ENCODE assay signal across 20 cellular contexts in the genomic region with DNA sequence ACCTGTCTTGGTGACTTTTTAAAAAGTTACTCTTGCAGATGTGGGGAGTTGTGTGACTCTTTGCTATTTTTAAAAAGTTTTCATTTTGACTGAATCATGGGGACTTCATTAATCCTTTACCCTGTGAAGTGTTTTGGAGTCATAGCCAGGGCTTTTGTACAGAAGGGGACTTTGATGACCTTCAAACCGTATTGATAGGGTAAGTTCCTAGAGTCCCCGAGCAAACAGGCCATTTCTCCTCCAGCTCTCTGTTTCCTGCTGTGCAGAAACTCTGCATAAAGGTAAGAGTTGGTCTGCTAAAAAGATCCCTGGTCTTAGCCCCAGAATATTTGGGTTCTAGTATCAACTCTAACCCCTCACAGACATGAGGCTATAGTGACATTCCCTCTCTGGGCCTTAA.
DNase-seq lines count a peak whose midpoint lies in the region; ATAC-seq and TF ChIP-seq lines count a peak whose summit lies in the region.
"Had no signal": no experiment of that assay in that cellular context is flagged by ENCODE, and none has a peak within 500 bp of the region (broad histone marks: within the 10 kb centered on the region; RNA-seq: fewer than 3 reads in every experiment).

No MANE protein-coding gene starts in this region.

- H3K27ac Mint-ChIP-seq in activated CD4-positive, alpha-beta T cell treated with anti-CD3 and anti-CD28 coated beads, Interleukin-2, amount 10 ng/mL, durations not matched to agents 7 days and 5 days = peak overlapping the region; percentile 39
- H3K27ac Mint-ChIP-seq: T-helper 1 cell treated with Interleukin-12 subunit alpha and Interleukin-12 subunit beta and Interleukin-4 antibody, amounts not matched to agents 30 μg/mL and 1 μg/mL, for 36 hours had no signal

- H3K4me1 ChIP-seq in OCI-LY3 (ENCODE audit: low read length) = peaks cover 60% of the 10 kb centered on the region
- H3K4me1 ChIP-seq: BE2C had no signal

- H3K4me3 Mint-ChIP-seq in activated CD4-positive, alpha-beta T cell treated with anti-CD3 and anti-CD28 coated beads, Interleukin-2, amount 10 ng/mL, durations not matched to agents 7 days and 5 days = no peak overlapping the region
- H3K4me3 Mint-ChIP-seq: CD8-positive, alpha-beta memory T cell; T-helper 1 cell treated with Interleukin-12 subunit alpha and Interleukin-12 subunit beta and Interleukin-4 antibody, amounts not matched to agents 30 μg/mL and 1 μg/mL, for 36 hours had no signal

- H3K9me3 ChIP-seq in OCI-LY3 (ENCODE audit: insufficient read depth, low read length) = peaks cover 4% of the 10 kb centered on the region; the same call in 1 of the 2 replicates
- H3K9me3 ChIP-seq: BE2C had no signal

- H3K9me3 Mint-ChIP-seq in activated CD4-positive, alpha-beta T cell treated with anti-CD3 and anti-CD28 coated beads, Interleukin-2, amount 10 ng/mL, durations not matched to agents 7 days and 5 days = peaks cover 2% of the 10 kb centered on the region
- H3K9me3 Mint-ChIP-seq: CD8-positive, alpha-beta memory T cell; T-helper 1 cell treated with Interleukin-12 subunit alpha and Interleukin-12 subunit beta and Interleukin-4 antibody, amounts not matched to agents 30 μg/mL and 1 μg/mL, for 36 hours had no signal

- H3K4me1 Mint-ChIP-seq in activated CD4-positive, alpha-beta T cell treated with anti-CD3 and anti-CD28 coated beads, Interleukin-2, amount 10 ng/mL, durations not matched to agents 7 days and 5 days = peaks cover 70% of the 10 kb centered on the region

- H3K36me3 ChIP-seq in OCI-LY3 (replicated peaks; ENCODE audit: low read depth, low read length) = no peaks in the 10 kb centered on the region
- H3K36me3 ChIP-seq: BE2C had no signal

- H3K4me3 ChIP-seq in OCI-LY3 (ENCODE audit: low read length) = no peak overlapping the region
- H3K4me3 ChIP-seq: SK-N-MC had no signal

- peaks cover 3% of the 10 kb centered on the region for H3K27me3 Mint-ChIP-seq in activated CD4-positive, alpha-beta T cell treated with anti-CD3 and anti-CD28 coated beads, Interleukin-2, amount 10 ng/mL, durations not matched to agents 7 days and 5 days
- H3K27me3 Mint-ChIP-seq: CD8-positive, alpha-beta memory T cell had no signal

- H3K27ac ChIP-seq in OCI-LY3 (ENCODE audit: low read length) = no peak overlapping the region
- H3K27ac ChIP-seq: HL-60, SK-N-MC had no signal

- H2AFZ ChIP-seq in OCI-LY3 (ENCODE audit: low read depth, low read length) = no peak overlapping the region

- H4K20me1 ChIP-seq in OCI-LY3 (ENCODE audit: insufficient read depth, low read length) = peaks cover 3% of the 10 kb centered on the region; the same call in 1 of the 2 replicates

- CTCF ChIA-PET in activated CD4-positive, alpha-beta T cell treated with anti-CD3 and anti-CD28 coated beads, Interleukin-2, amount 10 ng/mL, durations not matched to agents 7 days and 5 days (lab: Charles Lee) = interaction anchor here (0.9 to 1.5 kb wide), 3 partner anchors 10 to 181 kb away, joined by 4 to 5 read pairs (median 4); no protein-coding TSS in a partner anchor

- no peak for TF ChIP-seq CTCF in OCI-LY3 (IDR thresholded peaks at IDR 0.05; ENCODE audit: low read depth, low read length)

- POLR2A ChIA-PET in activated CD4-positive, alpha-beta T cell treated with anti-CD3 and anti-CD28 coated beads, Interleukin-2, amount 10 ng/mL, durations not matched to agents 7 days and 5 days (lab: Charles Lee) = no interaction called here

- peak overlapping the region; percentile 32 for H3K4me2 ChIP-seq in OCI-LY3 (ENCODE audit: low read length)

- peaks cover 63% of the 10 kb centered on the region for H3K27me3 ChIP-seq in OCI-LY3 (ENCODE audit: low read depth, low read length)
- H3K27me3 ChIP-seq: BE2C had no signal

- H3K9ac ChIP-seq in OCI-LY3 (ENCODE audit: low read length) = no peak overlapping the region

- no peaks in the 10 kb centered on the region for H3K36me3 Mint-ChIP-seq in activated CD4-positive, alpha-beta T cell treated with anti-CD3 and anti-CD28 coated beads, Interleukin-2, amount 10 ng/mL, durations not matched to agents 7 days and 5 days (ENCODE audit: low read depth)

- H3K79me2 ChIP-seq in OCI-LY3 (ENCODE audit: low read length) = no peaks in the 10 kb centered on the region

- ATAC-seq in GM19328 (IDR thresholded peaks at IDR 0.05; ENCODE audit: unreplicated experiment) = no peak

- no peak for DNase-seq in activated CD4-positive, alpha-beta T cell treated with anti-CD3 and anti-CD28 coated beads, Interleukin-2, amount 10 ng/mL, durations not matched to agents 7 days and 5 days
- DNase-seq in activated CD4-positive, alpha-beta T cell treated with anti-CD3 and anti-CD28 coated beads for 48 hours = no peak
- peak; percentile 24 for DNase-seq in iPS-NIHi11 (ENCODE audit: low spot score)
- no peak for DNase-seq in OCI-M2 (lab: John Stamatoyannopoulos, UW; ENCODE audit: unreplicated experiment)
- no peak for DNase-seq in activated CD8-positive, alpha-beta memory T cell treated with anti-CD3 and anti-CD28 coated beads, Interleukin-2, amount 50 U/mL, for 48 hours
- DNase-seq in NCI-H1092 (lab: John Stamatoyannopoulos, UW) = no peak
- DNase-seq: 8988T; BE2C; CD8-positive, alpha-beta memory T cell; DMS79 treated with DMSO at 0.1 percent for 48 hours; HCEC 1CT; NCI-H1436 treated with DMSO at 0.1 percent for 48 hours; NCI-H2029 treated with DMSO at 0.1 percent for 48 hours; NCI-H748 treated with DMSO at 0.1 percent for 48 hours; Right ventricle myocardium superior had no signal
